1 cellular context compared by ENCODE assay signal in genomic region chr20:43838703-43839060, GRCh38.
TF ChIP-seq lines count a peak whose summit lies in the region.

No MANE protein-coding gene starts in this region.

TF ChIP-seq in IMR-90, 13 proteins besides CTCF, POLR2A, EP300 and RAD21:
- TF ChIP-seq BHLHE40 (IDR thresholded peaks at IDR 0.05; ENCODE audit: low read depth, low read length) (no peak), MAZ (IDR thresholded peaks at IDR 0.05; ENCODE audit: borderline replicate concordance, low read depth, low read length) (no peak), CEBPB (IDR thresholded peaks at IDR 0.05; ENCODE audit: low read depth, low read length) (no peak), MXI1 (IDR thresholded peaks at IDR 0.05; ENCODE audit: borderline replicate concordance, low read depth, low read length) (no peak), USF2 (IDR thresholded peaks at IDR 0.05; ENCODE audit: low read depth, low read length) (no peak), RCOR1 (IDR thresholded peaks at IDR 0.05; ENCODE audit: insufficient replicate concordance, low read length) (no peak), RFX5 (IDR thresholded peaks at IDR 0.05; ENCODE audit: low read depth, low read length) (no peak), SMC3 (IDR thresholded peaks at IDR 0.05; ENCODE audit: low read depth, low read length) (no peak), FOS (IDR thresholded peaks at IDR 0.05; ENCODE audit: low read depth, low read length) (no peak), MAFK (IDR thresholded peaks at IDR 0.05; ENCODE audit: low read depth, low read length) (no peak), NFE2L2 (IDR thresholded peaks at IDR 0.05; ENCODE audit: low read depth, low read length) (no peak), ELK1 (IDR thresholded peaks at IDR 0.05; ENCODE audit: borderline replicate concordance, low read depth, low read length) (no peak), CHD1 (IDR thresholded peaks at IDR 0.05; ENCODE audit: low read depth, low read length) (no peak)
